In the genomic region with DNA sequence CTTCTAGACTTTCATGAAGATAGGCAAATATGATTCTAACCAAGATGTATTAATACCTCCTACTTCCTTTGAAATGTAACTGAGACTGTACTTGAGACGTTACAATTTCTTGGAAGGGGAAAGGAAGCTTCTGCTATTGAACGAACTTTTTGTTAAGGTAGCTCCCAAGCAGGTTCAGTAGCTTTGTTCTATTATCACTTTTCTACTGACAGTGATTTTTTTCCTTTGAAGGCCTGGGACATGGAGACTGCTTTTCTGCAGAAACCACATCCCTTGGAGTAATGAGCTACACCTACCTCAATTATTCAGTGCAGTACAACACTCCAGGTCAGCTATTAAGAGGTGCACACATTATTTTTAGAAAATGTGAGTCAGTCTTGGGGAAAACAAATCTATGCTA, we compare ENCODE assay signal across 14 cellular contexts. TPM values are rescaled to one million over a fixed set of nuclear protein-coding genes. Genes with fewer than 3 reads are reported as not detected.
"Had no signal": no experiment of that assay in that cellular context is flagged by ENCODE, and none has a peak within 500 bp of the region (broad histone marks: within the 10 kb centered on the region; RNA-seq: fewer than 3 reads in every experiment).

No MANE protein-coding gene starts in this region.

- H3K4me1 Mint-ChIP-seq: natural killer cell had no signal

- H3K27ac Mint-ChIP-seq: activated CD4-positive, alpha-beta T cell treated with anti-CD3 and anti-CD28 coated beads for 36 hours; activated T-helper 2 cell treated with anti-CD3 and anti-CD28 coated beads, Interferon-gamma antibody, Interleukin-2, Interleukin-4, amounts not matched to agents 10 μg/mL and 5 μg/mL and 100 μg/mL, durations not matched to agents 14 hours and 24 hours and 36 hours; natural killer cell had no signal

- H3K9me3 Mint-ChIP-seq: activated T-helper 2 cell treated with anti-CD3 and anti-CD28 coated beads, Interferon-gamma antibody, Interleukin-2, Interleukin-4, amounts not matched to agents 10 μg/mL and 5 μg/mL and 100 μg/mL, durations not matched to agents 14 hours and 24 hours and 36 hours; natural killer cell had no signal

- H3K36me3 Mint-ChIP-seq: natural killer cell had no signal

- DNase-seq: activated CD4-positive, alpha-beta T cell treated with anti-CD3 and anti-CD28 coated beads for 36 hours; activated CD8-positive, alpha-beta memory T cell treated with anti-CD3 and anti-CD28 coated beads for 24 hours; activated naive CD4-positive, alpha-beta T cell treated with Interleukin-2 at 50 U/mL for 16 hours; dermis blood vessel endothelial cell; mesendoderm; natural killer cell; pancreas; spleen; stimulated activated CD4-positive, alpha-beta T cell treated with anti-CD3 and anti-CD28 coated beads, Interleukin-4, amount 100 ng/mL, for 4 hours; substantia nigra; tibial artery; WERI-Rb-1 had no signal

- H3K4me3 Mint-ChIP-seq: activated CD4-positive, alpha-beta T cell treated with anti-CD3 and anti-CD28 coated beads for 36 hours; natural killer cell had no signal

- ATAC-seq: activated CD4-positive, alpha-beta T cell treated with anti-CD3 and anti-CD28 coated beads for 36 hours; natural killer cell; pancreas; sciatic nerve had no signal

RNA-seq across cellular contexts. Expression of gene CDKN2B, which starts 56.3 kb away (rescaled TPM):
- total RNA-seq: activated CD4-positive, alpha-beta T cell treated with anti-CD3 and anti-CD28 coated beads for 36 hours had no signal
